Comparison of ENCODE assay signal across 19 cellular contexts in genomic region chr1:28855969-28856368, GRCh38. TPM values are rescaled to one million over a fixed set of nuclear protein-coding genes. Genes with fewer than 3 reads are reported as not detected.
DNase-seq lines count a peak whose midpoint lies in the region; ATAC-seq and TF ChIP-seq lines count a peak whose summit lies in the region.
"Had no signal": no experiment of that assay in that cellular context is flagged by ENCODE, and none has a peak within 500 bp of the region (broad histone marks: within the 10 kb centered on the region; RNA-seq: fewer than 3 reads in every experiment).

No MANE protein-coding gene starts in this region.

- DNase-seq in caudate nucleus (lab: John Stamatoyannopoulos, UW) = no peak
- DNase-seq in type B pancreatic cell (ENCODE audit: extremely low spot score, unreplicated experiment) = no peak
- no peak for DNase-seq in SKM-1 (lab: John Stamatoyannopoulos, UW; ENCODE audit: unreplicated experiment)
- no peak for DNase-seq in NCI-H2081 treated with DMSO at 0.1 percent for 48 hours (lab: John Stamatoyannopoulos, UW)
- DNase-seq: ACHN; C1 segment of cervical spinal cord; Calu3; CD4-positive, alpha-beta T cell; DMS 273 treated with DMSO at 0.1 percent for 48 hours; DMS79 treated with DMSO at 0.1 percent for 48 hours; EL; KBM-7 had no signal

- peaks cover 21% of the 10 kb centered on the region for H3K4me1 Mint-ChIP-seq in nephron
- H3K4me1 Mint-ChIP-seq in type B pancreatic cell (ENCODE audit: unreplicated experiment) = peaks cover 22% of the 10 kb centered on the region

- H3K9me3 ChIP-seq in HEK293 (ENCODE audit: control insufficient read depth, insufficient read depth, low read depth, low read length) = no peaks in the 10 kb centered on the region

- no peaks in the 10 kb centered on the region for H3K36me3 ChIP-seq in HEK293 (ENCODE audit: control insufficient read depth in 2 of 2, insufficient read depth in 1 of 2, low read length in 2 of 2)

- H3K36me3 Mint-ChIP-seq in nephron (ENCODE audit: low read depth) (no peaks in the 10 kb centered on the region), type B pancreatic cell (no peaks in the 10 kb centered on the region)

- CTCF ChIA-PET in HEK293 (lab: Yijun Ruan, JAX) = no interaction called here

- H3K4me3 ChIP-seq in HEK293 (ENCODE audit: low read depth, low read length) = no peak overlapping the region

- H3K4me1 ChIP-seq in HEK293 (ENCODE audit: control insufficient read depth, insufficient read depth, low read length) = peaks cover 8% of the 10 kb centered on the region

- TF ChIP-seq CTCF in HEK293 (tag by site-specific recombination; IDR thresholded peaks at IDR 0.05) (no peak), nephron (IDR thresholded peaks at IDR 0.05; ENCODE audit: unreplicated experiment in 3 of 3) (no peak), type B pancreatic cell (conservative IDR thresholded peaks at IDR 0.05) (no peak)

- H3K27me3 Mint-ChIP-seq in nephron (ENCODE audit: low read depth) = peaks cover 6% of the 10 kb centered on the region
- H3K27me3 Mint-ChIP-seq in type B pancreatic cell = peaks cover 5% of the 10 kb centered on the region

- H3K9me3 Mint-ChIP-seq in nephron (no peaks in the 10 kb centered on the region), type B pancreatic cell (no peaks in the 10 kb centered on the region)
- H3K9me3 Mint-ChIP-seq: CD4-positive, alpha-beta T cell had no signal

- ATAC-seq in GM19023 (IDR thresholded peaks at IDR 0.05; ENCODE audit: unreplicated experiment) = no peak
- ATAC-seq: HCT116 had no signal

- peak overlapping the region in 2 of 3 experiments; percentile 32 to 81 for H3K27ac Mint-ChIP-seq in nephron
- peak overlapping the region; percentile 46 for H3K27ac Mint-ChIP-seq in type B pancreatic cell
- H3K27ac Mint-ChIP-seq: CD4-positive, alpha-beta T cell had no signal

- H3K4me3 Mint-ChIP-seq in nephron (no peak overlapping the region), type B pancreatic cell (no peak overlapping the region)
- H3K4me3 Mint-ChIP-seq: CD4-positive, alpha-beta T cell had no signal

- POLR2A ChIA-PET in HEK293 (lab: Yijun Ruan, JAX) = no interaction called here

- H3K27ac ChIP-seq in HEK293 (ENCODE audit: extremely low read depth, low read depth, low read length) = no peak overlapping the region
- H3K27ac ChIP-seq in caudate nucleus (ENCODE audit: low read depth, low read length) = peak overlapping the region; percentile 16
- H3K27ac ChIP-seq: HL-60 had no signal

TF ChIP-seq in HEK293, 187 proteins besides CTCF, POLR2A, EP300 and RAD21:
- no peak for TF ChIP-seq ZNF394 (tag by site-specific recombination; IDR thresholded peaks at IDR 0.05; ENCODE audit: borderline replicate concordance)
- 0 out of 2 replicates have a peak, but pooled peaks have one; percentile 41 for TF ChIP-seq ZNF768 (tag by site-specific recombination; IDR thresholded peaks at IDR 0.05)
- no peak for TF ChIP-seq ZFHX2 (tag by site-specific recombination; conservative IDR thresholded peaks at IDR 0.05)
- TF ChIP-seq IKZF3 (tag by site-specific recombination; IDR thresholded peaks at IDR 0.05) = no peak
- no peak for TF ChIP-seq RBAK (tag by site-specific recombination; IDR thresholded peaks at IDR 0.05)
- no peak for TF ChIP-seq ZNF211 (tag by site-specific recombination; IDR thresholded peaks at IDR 0.05; ENCODE audit: low read depth)

RNA-seq across cellular contexts. Expression of gene OPRD1, which starts 44.0 kb away (rescaled TPM):
- 1.1 and 1.5 TPM in 2 replicates for total RNA-seq in type B pancreatic cell (ENCODE audit: low replicate concordance)
- total RNA-seq: A172; CD4-positive, alpha-beta T cell; H4 had no signal

RNA-seq across cellular contexts. Expression of gene EPB41, which starts 58.4 kb away (rescaled TPM):
- total RNA-seq in type B pancreatic cell (ENCODE audit: low replicate concordance) = 76.1 and 82.9 TPM in 2 replicates
